8 cellular contexts compared by ENCODE assay signal in genomic region chr14:64760146-64760755, GRCh38. TPM values are rescaled to one million over a fixed set of nuclear protein-coding genes. Genes with fewer than 3 reads are reported as not detected.
DNase-seq lines count a peak whose midpoint lies in the region; ATAC-seq and TF ChIP-seq lines count a peak whose summit lies in the region.

No MANE protein-coding gene starts in this region.

- H3K36me3 ChIP-seq in trophoblast cell (ENCODE audit: control insufficient read depth in 1 of 2, insufficient read depth in 2 of 2, low read length in 2 of 2): no peaks in the 10 kb centered on the region

- H3K4me1 ChIP-seq in trophoblast cell (ENCODE audit: control insufficient read depth in 1 of 2, insufficient read depth in 2 of 2, low read length in 2 of 2): peaks cover 53 to 59% of the 10 kb centered on the region in 2 experiments

- no peak overlapping the region for H3K14ac ChIP-seq in trophoblast cell (ENCODE audit: low read length)

- no peak overlapping the region for H4K12ac ChIP-seq in trophoblast cell (ENCODE audit: low read depth, low read length)

- peaks cover 7% of the 10 kb centered on the region for H3K79me2 ChIP-seq in trophoblast cell (ENCODE audit: control insufficient read depth, insufficient read depth, low read length, poor library complexity)

- peak overlapping the region; percentile 49 for H2BK120ac ChIP-seq in trophoblast cell (ENCODE audit: insufficient read depth, low read length, poor library complexity)

- H3K27ac ChIP-seq in trophoblast cell (ENCODE audit: low read depth, low read length): no peak overlapping the region

- WGBS in trophoblast cell (ENCODE audit: extremely low coverage, insufficient coverage, insufficient read length): no CpG with 5 or more reads among the region's 8 CpGs

- no peak overlapping the region for H2BK5ac ChIP-seq in trophoblast cell (ENCODE audit: low read depth, low read length, poor library complexity)

- peak; percentile 74 for TF ChIP-seq CTCF in fibroblast of pulmonary artery (IDR thresholded peaks at IDR 0.05; ENCODE audit: low read length, missing control alignments)

- H3K18ac ChIP-seq in trophoblast cell (ENCODE audit: low read length): no peak overlapping the region

- ATAC-seq in HG03196 (IDR thresholded peaks at IDR 0.05; ENCODE audit: unreplicated experiment): no peak

- H2BK12ac ChIP-seq in trophoblast cell (ENCODE audit: low read length): peak overlapping the region; percentile 21

- H3K4me3 ChIP-seq in fibroblast of pulmonary artery (replicated peaks; ENCODE audit: low read depth, low read length) (no peak overlapping the region), trophoblast cell (ENCODE audit: low read depth, low read length) (no peak overlapping the region)

- no peaks in the 10 kb centered on the region for H3K27me3 ChIP-seq in trophoblast cell (ENCODE audit: insufficient read depth, low read length)

- peak overlapping the region; percentile 79 for H4K91ac ChIP-seq in trophoblast cell (ENCODE audit: low read depth, low read length)

- no peak overlapping the region for H3K4me2 ChIP-seq in trophoblast cell (ENCODE audit: low read length)

- H3K4ac ChIP-seq in trophoblast cell (ENCODE audit: low read depth, low read length): no peak overlapping the region

- H2AFZ ChIP-seq in trophoblast cell (ENCODE audit: insufficient read depth, low read length, poor library complexity): no peak overlapping the region

- no peak overlapping the region for H3K23ac ChIP-seq in trophoblast cell (ENCODE audit: low read length)

- no peak overlapping the region for H3K9ac ChIP-seq in trophoblast cell (ENCODE audit: low read length)

- H2AK5ac ChIP-seq in trophoblast cell (ENCODE audit: low read length): peak overlapping the region; percentile 25

- H3K9me3 ChIP-seq in trophoblast cell (ENCODE audit: insufficient read depth, low read depth, low read length): peaks cover 3% of the 10 kb centered on the region

- DNase-seq in SIG-M5 treated with dmso at 0.1 percent for 504 hours (lab: John Stamatoyannopoulos, UW; ENCODE audit: unreplicated experiment) (peak; percentile 60), SIG-M5 (lab: John Stamatoyannopoulos, UW) (no peak), NCI-H69 (lab: John Stamatoyannopoulos, UW) (peak; percentile 66), fibroblast of pulmonary artery (ENCODE audit: low read depth) (peak; percentile 54), trophoblast cell (peak; percentile 37 to 70), superior temporal gyrus (ENCODE audit: extremely low spot score) (no peak)
- DNase-seq in activated CD8-positive, alpha-beta memory T cell treated with anti-CD3 and anti-CD28 coated beads, Interleukin-2, amount 50 U/mL, for 48 hours: peak; percentile 88

- peaks cover 44% of the 10 kb centered on the region for H3K79me1 ChIP-seq in trophoblast cell (ENCODE audit: low read length)

- peak overlapping the region; percentile 18 for H4K8ac ChIP-seq in trophoblast cell (ENCODE audit: low read depth, low read length)

RNA-seq across cellular contexts. Expression of gene PLEKHG3, which starts 56.0 kb away (rescaled TPM):
- polyA plus RNA-seq in trophoblast cell (2013): 54.5 and 57.2 TPM in 2 replicates

Comparison
In these comparisons a context has a peak if more than half of its experiments do, and no peak if none do; other contexts are left out.
1. DNase-seq: peak in SIG-M5 treated with dmso at 0.1 percent for 504 hours (single experiment), NCI-H69 (single experiment), activated CD8-positive, alpha-beta memory T cell treated with anti-CD3 and anti-CD28 coated beads, Interleukin-2, amount 50 U/mL, for 48 hours (single experiment), fibroblast of pulmonary artery (single experiment) and trophoblast cell (2 of 2); none in SIG-M5 (single experiment) and superior temporal gyrus (single experiment).